In genomic region chr11:111408789-111409727, GRCh38 we compare ENCODE assay signal across 9 cellular contexts. TPM values are rescaled to one million over a fixed set of nuclear protein-coding genes. Genes with fewer than 3 reads are reported as not detected.
A peak's percentile ranks its signal among the peaks of the same experiment; 100 is the strongest.
DNase-seq lines count a peak whose midpoint lies in the region; ATAC-seq, FAIRE-seq and TF ChIP-seq lines count a peak whose summit lies in the region.
"Had no signal": no experiment of that assay in that cellular context is flagged by ENCODE, and none has a peak within 500 bp of the region (broad histone marks: within the 10 kb centered on the region; RNA-seq: fewer than 3 reads in every experiment).

No MANE protein-coding gene starts in this region.

- H3K4me3 Mint-ChIP-seq in naive B cell = peak overlapping the region in 5 of 8 donors; percentile 22 to 73 (median 38)
- H3K4me3 Mint-ChIP-seq: dendritic cell treated with granulocyte-macrophage colony-stimulating factor and Interleukin-4, amounts not matched to agents 40 ng/mL and 50 ng/mL, for 4 days had no signal

- H3K27ac Mint-ChIP-seq in naive B cell = peak overlapping the region in 4 of 6 donors; percentile 51 to 79 (median 62)
- H3K27ac Mint-ChIP-seq: dendritic cell treated with granulocyte-macrophage colony-stimulating factor and Interleukin-4, amounts not matched to agents 40 ng/mL and 50 ng/mL, for 4 days had no signal

- ATAC-seq in HG02885 (IDR thresholded peaks at IDR 0.05; ENCODE audit: poor library complexity, unreplicated experiment) = peak; percentile 47
- peak in 1 of 2 donors; percentile 9 for ATAC-seq in naive B cell (ENCODE audit: low read depth in 2 of 2)

- H3K36me3 Mint-ChIP-seq in naive B cell = no peaks in the 10 kb centered on the region

- H3K27ac ChIP-seq in dorsolateral prefrontal cortex = no peak overlapping the region

- peaks cover 49 to 76% (median 68%) of the 10 kb centered on the region in 3 donors for H3K4me1 Mint-ChIP-seq in naive B cell

- peaks cover 0 to 8% (median 3%) of the 10 kb centered on the region in 7 donors for H3K9me3 Mint-ChIP-seq in naive B cell

- H3K27me3 Mint-ChIP-seq in naive B cell = no peaks in the 10 kb centered on the region
- H3K27me3 Mint-ChIP-seq: dendritic cell treated with granulocyte-macrophage colony-stimulating factor and Interleukin-4, amounts not matched to agents 40 ng/mL and 50 ng/mL, for 4 days had no signal

- no peak for TF ChIP-seq CTCF in dorsolateral prefrontal cortex (IDR thresholded peaks at IDR 0.05 in 54 of 56, conservative IDR thresholded peaks at IDR 0.05 in 2 of 56; ENCODE audit: low read depth in 1 of 56, partially characterized antibody in 56 of 56)

- peak; percentile 99 for FAIRE-seq in GM19239 (lab: Jason Lieb, UNC)

- DNase-seq in GM19239 (ENCODE audit: insufficient read length, low spot score) = no peak
- DNase-seq in NCI-H69 (lab: John Stamatoyannopoulos, UW) = peak; percentile 72
- no peak for DNase-seq in naive B cell
- DNase-seq in dorsolateral prefrontal cortex = no peak
- no peak for DNase-seq in NCI-H1694 (lab: John Stamatoyannopoulos, UW)
- DNase-seq in activated T-cell treated with anti-CD3 and anti-CD28 coated beads for 4 hours = no peak
- DNase-seq: NCI-H82 had no signal

- intact Hi-C loops in dorsolateral prefrontal cortex (cut with DNase I) = no loop called here

- H3K27me3 ChIP-seq in dorsolateral prefrontal cortex = no peaks in the 10 kb centered on the region

- no peak overlapping the region for H3K4me3 ChIP-seq in dorsolateral prefrontal cortex

RNA-seq across cellular contexts. Expression of gene POU2AF1, which starts 30.0 kb away (rescaled TPM):
- 100 to 1,000 TPM in 2 of 6 donors, 10 to 100 TPM in 4; 63.6 to 114 (median 89.3) TPM for polyA plus RNA-seq in naive B cell (ENCODE audit: low read depth in 6 of 6)
- 1 to 10 TPM in 65 of 120 experiments, under 1 TPM in 48, not detected in 7; 0.14 to 6.3 (median 1.1) TPM for total RNA-seq in dorsolateral prefrontal cortex
